1 cellular context compared by ENCODE assay signal in the genomic region with DNA sequence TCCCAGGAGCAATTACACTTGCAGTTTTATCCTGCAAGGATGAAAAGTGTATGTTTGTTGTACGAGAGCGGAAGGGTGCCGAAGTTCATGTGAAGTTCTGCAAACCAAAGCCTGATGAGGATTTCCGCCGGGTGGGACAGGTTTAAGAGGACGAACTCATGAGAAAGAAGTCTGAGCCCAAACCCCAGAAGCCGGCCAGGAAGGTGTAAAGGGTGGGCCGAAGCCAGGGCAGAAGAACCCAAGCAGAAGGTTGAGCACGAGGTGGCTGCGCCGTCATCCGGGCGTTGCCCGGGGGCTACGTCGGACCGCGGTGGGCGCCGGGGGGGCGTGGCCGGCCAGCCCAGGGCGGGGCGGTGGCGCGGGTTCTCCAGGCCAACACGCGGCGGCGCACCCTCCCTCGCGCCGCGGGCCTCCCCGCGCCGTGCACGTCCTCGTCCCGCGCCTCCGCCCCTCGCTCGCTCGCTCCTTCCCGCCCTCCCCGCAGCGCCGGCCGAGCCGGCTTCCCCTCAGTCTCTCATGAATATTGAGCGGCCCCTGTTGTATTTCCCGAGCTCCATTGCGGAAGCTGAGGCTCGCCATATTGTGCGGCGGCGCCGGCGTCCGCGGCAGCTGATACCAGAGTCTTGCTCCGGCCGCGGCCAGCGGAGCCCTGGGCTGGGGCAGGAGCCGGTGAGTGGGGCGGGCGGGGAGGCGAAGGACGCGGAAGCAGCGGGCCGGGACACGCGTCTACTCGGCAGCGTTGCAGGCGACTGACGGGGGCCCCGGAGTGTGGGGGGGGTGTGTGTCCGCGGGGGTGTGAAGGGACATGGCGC.
TF ChIP-seq lines count a peak whose summit lies in the region.

A gene (plus strand): TSS at position 578 of the 812 bp plus-strand sequence. CDS start 41,996 bp downstream, outside the sequence.

TF ChIP-seq in HepG2, 621 proteins besides CTCF, POLR2A, EP300 and RAD21 (continued from another document and continues in another):
- TF ChIP-seq, protein P1, sequence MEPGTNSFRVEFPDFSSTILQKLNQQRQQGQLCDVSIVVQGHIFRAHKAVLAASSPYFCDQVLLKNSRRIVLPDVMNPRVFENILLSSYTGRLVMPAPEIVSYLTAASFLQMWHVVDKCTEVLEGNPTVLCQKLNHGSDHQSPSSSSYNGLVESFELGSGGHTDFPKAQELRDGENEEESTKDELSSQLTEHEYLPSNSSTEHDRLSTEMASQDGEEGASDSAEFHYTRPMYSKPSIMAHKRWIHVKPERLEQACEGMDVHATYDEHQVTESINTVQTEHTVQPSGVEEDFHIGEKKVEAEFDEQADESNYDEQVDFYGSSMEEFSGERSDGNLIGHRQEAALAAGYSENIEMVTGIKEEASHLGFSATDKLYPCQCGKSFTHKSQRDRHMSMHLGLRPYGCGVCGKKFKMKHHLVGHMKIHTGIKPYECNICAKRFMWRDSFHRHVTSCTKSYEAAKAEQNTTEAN (CRISPR knock-in tag; conservative IDR thresholded peaks at IDR 0.05): no peak
- TF ChIP-seq, protein P2, sequence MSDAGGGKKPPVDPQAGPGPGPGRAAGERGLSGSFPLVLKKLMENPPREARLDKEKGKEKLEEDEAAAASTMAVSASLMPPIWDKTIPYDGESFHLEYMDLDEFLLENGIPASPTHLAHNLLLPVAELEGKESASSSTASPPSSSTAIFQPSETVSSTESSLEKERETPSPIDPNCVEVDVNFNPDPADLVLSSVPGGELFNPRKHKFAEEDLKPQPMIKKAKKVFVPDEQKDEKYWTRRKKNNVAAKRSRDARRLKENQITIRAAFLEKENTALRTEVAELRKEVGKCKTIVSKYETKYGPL (CRISPR knock-in tag; IDR thresholded peaks at IDR 0.05): no peak
- TF ChIP-seq KAT2B (IDR thresholded peaks at IDR 0.05; ENCODE audit: borderline replicate concordance, low read depth, low read length) (no peak), GATAD1 (CRISPR knock-in tag; IDR thresholded peaks at IDR 0.05) (no peak), NCOA2 (CRISPR knock-in tag; IDR thresholded peaks at IDR 0.05) (peak; percentile 42; the same call in 1 of the 2 replicates), AGO2 (optimal IDR thresholded peaks at IDR 0.05; ENCODE audit: low read depth, low read length) (no peak), BRD4 (CRISPR knock-in tag; IDR thresholded peaks at IDR 0.05) (0 out of 2 replicates have a peak, but pooled peaks have one; percentile 7), ZNF121 (CRISPR knock-in tag; IDR thresholded peaks at IDR 0.05) (no peak; the same call in 1 of the 2 replicates), ZNF672 (CRISPR knock-in tag; IDR thresholded peaks at IDR 0.05) (no peak), ADNP (CRISPR knock-in tag; IDR thresholded peaks at IDR 0.05) (no peak), ZNF317 (CRISPR knock-in tag; IDR thresholded peaks at IDR 0.05) (no peak; the same call in 1 of the 2 replicates), KLF16 (CRISPR knock-in tag; IDR thresholded peaks at IDR 0.05) (no peak), ZNF232 (CRISPR knock-in tag; IDR thresholded peaks at IDR 0.05; ENCODE audit: borderline replicate concordance) (no peak), ZNF883 (CRISPR knock-in tag; IDR thresholded peaks at IDR 0.05; ENCODE audit: not compliant biosample characterization) (no peak), FOSL2 (CRISPR knock-in tag; IDR thresholded peaks at IDR 0.05) (peak; percentile 34; the same call in 1 of the 2 replicates), SMAD3 (CRISPR knock-in tag; IDR thresholded peaks at IDR 0.05) (no peak), HOXA5 (CRISPR knock-in tag; IDR thresholded peaks at IDR 0.05) (no peak), ZBTB7A (CRISPR knock-in tag; IDR thresholded peaks at IDR 0.05) (no peak), ZNF510 (CRISPR knock-in tag; IDR thresholded peaks at IDR 0.05; ENCODE audit: low read depth) (no peak), ZBTB42 (CRISPR knock-in tag; IDR thresholded peaks at IDR 0.05) (no peak), ZNF367 (CRISPR knock-in tag; IDR thresholded peaks at IDR 0.05; ENCODE audit: borderline replicate concordance) (no peak), ZNF441 (CRISPR knock-in tag; IDR thresholded peaks at IDR 0.05; ENCODE audit: borderline replicate concordance) (no peak), KDM6A (CRISPR knock-in tag; IDR thresholded peaks at IDR 0.05; ENCODE audit: low read depth) (no peak), NFKB2 (CRISPR knock-in tag; IDR thresholded peaks at IDR 0.05; ENCODE audit: borderline replicate concordance) (peak; percentile 83)
- TF ChIP-seq, protein P3, sequence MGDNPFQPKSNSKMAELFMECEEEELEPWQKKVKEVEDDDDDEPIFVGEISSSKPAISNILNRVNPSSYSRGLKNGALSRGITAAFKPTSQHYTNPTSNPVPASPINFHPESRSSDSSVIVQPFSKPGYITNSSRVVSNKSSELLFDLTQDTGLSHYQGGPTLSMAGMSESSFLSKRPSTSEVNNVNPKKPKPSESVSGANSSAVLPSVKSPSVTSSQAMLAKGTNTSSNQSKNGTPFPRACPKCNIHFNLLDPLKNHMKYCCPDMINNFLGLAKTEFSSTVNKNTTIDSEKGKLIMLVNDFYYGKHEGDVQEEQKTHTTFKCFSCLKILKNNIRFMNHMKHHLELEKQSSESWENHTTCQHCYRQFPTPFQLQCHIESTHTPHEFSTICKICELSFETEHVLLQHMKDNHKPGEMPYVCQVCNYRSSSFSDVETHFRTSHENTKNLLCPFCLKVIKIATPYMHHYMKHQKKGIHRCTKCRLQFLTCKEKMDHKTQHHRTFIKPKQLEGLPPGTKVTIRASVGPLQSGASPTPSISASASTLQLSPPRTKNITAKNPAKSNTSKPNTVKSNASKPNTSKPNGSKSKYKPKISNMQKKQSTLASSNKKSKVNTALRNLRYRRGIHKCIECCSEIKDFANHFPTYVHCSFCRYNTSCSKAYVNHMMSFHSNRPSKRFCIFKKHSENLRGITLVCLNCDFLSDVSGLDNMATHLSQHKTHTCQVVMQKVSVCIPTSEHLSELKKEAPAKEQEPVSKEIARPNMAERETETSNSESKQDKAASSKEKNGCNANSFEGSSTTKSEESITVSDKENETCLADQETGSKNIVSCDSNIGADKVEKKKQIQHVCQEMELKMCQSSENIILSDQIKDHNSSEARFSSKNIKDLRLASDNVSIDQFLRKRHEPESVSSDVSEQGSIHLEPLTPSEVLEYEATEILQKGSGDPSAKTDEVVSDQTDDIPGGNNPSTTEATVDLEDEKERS (CRISPR knock-in tag; IDR thresholded peaks at IDR 0.05): no peak
- TF ChIP-seq, protein P4, sequence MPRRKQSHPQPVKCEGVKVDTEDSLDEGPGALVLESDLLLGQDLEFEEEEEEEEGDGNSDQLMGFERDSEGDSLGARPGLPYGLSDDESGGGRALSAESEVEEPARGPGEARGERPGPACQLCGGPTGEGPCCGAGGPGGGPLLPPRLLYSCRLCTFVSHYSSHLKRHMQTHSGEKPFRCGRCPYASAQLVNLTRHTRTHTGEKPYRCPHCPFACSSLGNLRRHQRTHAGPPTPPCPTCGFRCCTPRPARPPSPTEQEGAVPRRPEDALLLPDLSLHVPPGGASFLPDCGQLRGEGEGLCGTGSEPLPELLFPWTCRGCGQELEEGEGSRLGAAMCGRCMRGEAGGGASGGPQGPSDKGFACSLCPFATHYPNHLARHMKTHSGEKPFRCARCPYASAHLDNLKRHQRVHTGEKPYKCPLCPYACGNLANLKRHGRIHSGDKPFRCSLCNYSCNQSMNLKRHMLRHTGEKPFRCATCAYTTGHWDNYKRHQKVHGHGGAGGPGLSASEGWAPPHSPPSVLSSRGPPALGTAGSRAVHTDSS (CRISPR knock-in tag; conservative IDR thresholded peaks at IDR 0.05): no peak
- TF ChIP-seq, protein P5, sequence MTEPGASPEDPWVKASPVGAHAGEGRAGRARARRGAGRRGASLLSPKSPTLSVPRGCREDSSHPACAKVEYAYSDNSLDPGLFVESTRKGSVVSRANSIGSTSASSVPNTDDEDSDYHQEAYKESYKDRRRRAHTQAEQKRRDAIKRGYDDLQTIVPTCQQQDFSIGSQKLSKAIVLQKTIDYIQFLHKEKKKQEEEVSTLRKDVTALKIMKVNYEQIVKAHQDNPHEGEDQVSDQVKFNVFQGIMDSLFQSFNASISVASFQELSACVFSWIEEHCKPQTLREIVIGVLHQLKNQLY (CRISPR knock-in tag; IDR thresholded peaks at IDR 0.05): no peak
- TF ChIP-seq, protein P6, sequence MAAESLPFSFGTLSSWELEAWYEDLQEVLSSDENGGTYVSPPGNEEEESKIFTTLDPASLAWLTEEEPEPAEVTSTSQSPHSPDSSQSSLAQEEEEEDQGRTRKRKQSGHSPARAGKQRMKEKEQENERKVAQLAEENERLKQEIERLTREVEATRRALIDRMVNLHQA (CRISPR knock-in tag; IDR thresholded peaks at IDR 0.05): no peak
- TF ChIP-seq, protein P7, sequence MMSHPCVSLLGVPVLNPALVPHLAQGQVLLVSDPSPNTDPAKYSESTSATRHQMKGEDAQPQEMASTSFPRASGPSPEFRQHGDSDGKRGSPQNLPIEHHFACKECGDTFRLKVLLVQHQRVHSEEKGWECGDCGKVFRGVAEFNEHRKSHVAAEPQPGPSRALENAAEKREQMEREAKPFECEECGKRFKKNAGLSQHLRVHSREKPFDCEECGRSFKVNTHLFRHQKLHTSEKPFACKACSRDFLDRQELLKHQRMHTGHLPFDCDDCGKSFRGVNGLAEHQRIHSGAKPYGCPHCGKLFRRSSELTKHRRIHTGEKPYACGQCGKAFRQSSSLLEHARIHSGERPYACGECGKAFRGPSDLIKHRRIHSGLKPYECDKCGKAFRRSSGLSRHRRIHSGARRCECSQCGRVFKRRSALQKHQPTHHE (CRISPR knock-in tag; IDR thresholded peaks at IDR 0.05; ENCODE audit: borderline replicate concordance): no peak; the same call in 1 of the 2 replicates
- TF ChIP-seq, protein P8, sequence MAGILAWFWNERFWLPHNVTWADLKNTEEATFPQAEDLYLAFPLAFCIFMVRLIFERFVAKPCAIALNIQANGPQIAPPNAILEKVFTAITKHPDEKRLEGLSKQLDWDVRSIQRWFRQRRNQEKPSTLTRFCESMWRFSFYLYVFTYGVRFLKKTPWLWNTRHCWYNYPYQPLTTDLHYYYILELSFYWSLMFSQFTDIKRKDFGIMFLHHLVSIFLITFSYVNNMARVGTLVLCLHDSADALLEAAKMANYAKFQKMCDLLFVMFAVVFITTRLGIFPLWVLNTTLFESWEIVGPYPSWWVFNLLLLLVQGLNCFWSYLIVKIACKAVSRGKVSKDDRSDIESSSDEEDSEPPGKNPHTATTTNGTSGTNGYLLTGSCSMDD (CRISPR knock-in tag; IDR thresholded peaks at IDR 0.05): no peak
- TF ChIP-seq, protein P9, sequence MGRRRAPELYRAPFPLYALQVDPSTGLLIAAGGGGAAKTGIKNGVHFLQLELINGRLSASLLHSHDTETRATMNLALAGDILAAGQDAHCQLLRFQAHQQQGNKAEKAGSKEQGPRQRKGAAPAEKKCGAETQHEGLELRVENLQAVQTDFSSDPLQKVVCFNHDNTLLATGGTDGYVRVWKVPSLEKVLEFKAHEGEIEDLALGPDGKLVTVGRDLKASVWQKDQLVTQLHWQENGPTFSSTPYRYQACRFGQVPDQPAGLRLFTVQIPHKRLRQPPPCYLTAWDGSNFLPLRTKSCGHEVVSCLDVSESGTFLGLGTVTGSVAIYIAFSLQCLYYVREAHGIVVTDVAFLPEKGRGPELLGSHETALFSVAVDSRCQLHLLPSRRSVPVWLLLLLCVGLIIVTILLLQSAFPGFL (CRISPR knock-in tag; IDR thresholded peaks at IDR 0.05): no peak
- TF ChIP-seq, protein P10, sequence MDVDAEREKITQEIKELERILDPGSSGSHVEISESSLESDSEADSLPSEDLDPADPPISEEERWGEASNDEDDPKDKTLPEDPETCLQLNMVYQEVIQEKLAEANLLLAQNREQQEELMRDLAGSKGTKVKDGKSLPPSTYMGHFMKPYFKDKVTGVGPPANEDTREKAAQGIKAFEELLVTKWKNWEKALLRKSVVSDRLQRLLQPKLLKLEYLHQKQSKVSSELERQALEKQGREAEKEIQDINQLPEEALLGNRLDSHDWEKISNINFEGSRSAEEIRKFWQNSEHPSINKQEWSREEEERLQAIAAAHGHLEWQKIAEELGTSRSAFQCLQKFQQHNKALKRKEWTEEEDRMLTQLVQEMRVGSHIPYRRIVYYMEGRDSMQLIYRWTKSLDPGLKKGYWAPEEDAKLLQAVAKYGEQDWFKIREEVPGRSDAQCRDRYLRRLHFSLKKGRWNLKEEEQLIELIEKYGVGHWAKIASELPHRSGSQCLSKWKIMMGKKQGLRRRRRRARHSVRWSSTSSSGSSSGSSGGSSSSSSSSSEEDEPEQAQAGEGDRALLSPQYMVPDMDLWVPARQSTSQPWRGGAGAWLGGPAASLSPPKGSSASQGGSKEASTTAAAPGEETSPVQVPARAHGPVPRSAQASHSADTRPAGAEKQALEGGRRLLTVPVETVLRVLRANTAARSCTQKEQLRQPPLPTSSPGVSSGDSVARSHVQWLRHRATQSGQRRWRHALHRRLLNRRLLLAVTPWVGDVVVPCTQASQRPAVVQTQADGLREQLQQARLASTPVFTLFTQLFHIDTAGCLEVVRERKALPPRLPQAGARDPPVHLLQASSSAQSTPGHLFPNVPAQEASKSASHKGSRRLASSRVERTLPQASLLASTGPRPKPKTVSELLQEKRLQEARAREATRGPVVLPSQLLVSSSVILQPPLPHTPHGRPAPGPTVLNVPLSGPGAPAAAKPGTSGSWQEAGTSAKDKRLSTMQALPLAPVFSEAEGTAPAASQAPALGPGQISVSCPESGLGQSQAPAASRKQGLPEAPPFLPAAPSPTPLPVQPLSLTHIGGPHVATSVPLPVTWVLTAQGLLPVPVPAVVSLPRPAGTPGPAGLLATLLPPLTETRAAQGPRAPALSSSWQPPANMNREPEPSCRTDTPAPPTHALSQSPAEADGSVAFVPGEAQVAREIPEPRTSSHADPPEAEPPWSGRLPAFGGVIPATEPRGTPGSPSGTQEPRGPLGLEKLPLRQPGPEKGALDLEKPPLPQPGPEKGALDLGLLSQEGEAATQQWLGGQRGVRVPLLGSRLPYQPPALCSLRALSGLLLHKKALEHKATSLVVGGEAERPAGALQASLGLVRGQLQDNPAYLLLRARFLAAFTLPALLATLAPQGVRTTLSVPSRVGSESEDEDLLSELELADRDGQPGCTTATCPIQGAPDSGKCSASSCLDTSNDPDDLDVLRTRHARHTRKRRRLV (CRISPR knock-in tag; IDR thresholded peaks at IDR 0.05): no peak
- TF ChIP-seq, protein P11, sequence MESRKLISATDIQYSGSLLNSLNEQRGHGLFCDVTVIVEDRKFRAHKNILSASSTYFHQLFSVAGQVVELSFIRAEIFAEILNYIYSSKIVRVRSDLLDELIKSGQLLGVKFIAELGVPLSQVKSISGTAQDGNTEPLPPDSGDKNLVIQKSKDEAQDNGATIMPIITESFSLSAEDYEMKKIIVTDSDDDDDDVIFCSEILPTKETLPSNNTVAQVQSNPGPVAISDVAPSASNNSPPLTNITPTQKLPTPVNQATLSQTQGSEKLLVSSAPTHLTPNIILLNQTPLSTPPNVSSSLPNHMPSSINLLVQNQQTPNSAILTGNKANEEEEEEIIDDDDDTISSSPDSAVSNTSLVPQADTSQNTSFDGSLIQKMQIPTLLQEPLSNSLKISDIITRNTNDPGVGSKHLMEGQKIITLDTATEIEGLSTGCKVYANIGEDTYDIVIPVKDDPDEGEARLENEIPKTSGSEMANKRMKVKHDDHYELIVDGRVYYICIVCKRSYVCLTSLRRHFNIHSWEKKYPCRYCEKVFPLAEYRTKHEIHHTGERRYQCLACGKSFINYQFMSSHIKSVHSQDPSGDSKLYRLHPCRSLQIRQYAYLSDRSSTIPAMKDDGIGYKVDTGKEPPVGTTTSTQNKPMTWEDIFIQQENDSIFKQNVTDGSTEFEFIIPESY (CRISPR knock-in tag; IDR thresholded peaks at IDR 0.05): 0 out of 2 replicates have a peak, but pooled peaks have one; percentile 6
